18 cellular contexts compared by ENCODE assay signal in the genomic region with DNA sequence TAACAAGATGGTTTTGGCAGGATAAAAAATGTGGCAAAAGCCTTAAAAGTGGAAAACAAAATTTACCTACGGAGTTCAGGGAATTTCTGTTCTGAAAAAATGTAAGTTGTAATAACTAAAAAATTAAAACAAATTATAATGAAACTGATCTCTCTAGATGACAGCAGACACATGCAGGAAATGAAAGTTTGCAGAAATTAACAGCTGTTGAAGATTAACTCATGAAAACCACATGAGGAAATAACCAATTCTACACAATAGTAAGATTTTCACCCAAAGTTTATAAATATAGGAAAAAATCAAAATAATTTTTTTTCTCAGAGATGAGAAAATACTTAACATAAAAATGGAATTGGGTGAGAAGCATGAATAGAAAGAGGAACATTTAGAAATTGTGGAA. TPM values are rescaled to one million over a fixed set of nuclear protein-coding genes. Genes with fewer than 3 reads are reported as not detected.
DNase-seq lines count a peak whose midpoint lies in the region; ATAC-seq, FAIRE-seq and TF ChIP-seq lines count a peak whose summit lies in the region.
"Had no signal": no experiment of that assay in that cellular context is flagged by ENCODE, and none has a peak within 500 bp of the region (broad histone marks: within the 10 kb centered on the region; RNA-seq: fewer than 3 reads in every experiment).

No MANE protein-coding gene starts in this region.

- no peak for TF ChIP-seq CTCF in pancreas (IDR thresholded peaks at IDR 0.05)

- no peak for DNase-seq in pancreas
- DNase-seq in caudate nucleus (lab: John Stamatoyannopoulos, UW) = no peak
- DNase-seq: CD4-positive, CD25-positive, alpha-beta regulatory T cell; cortex of kidney; DMS53; head of caudate nucleus; KBM-7; NCI-H1048; NCI-H524; retina had no signal

- FAIRE-seq in pancreas (lab: Jason Lieb, UNC) = peak; percentile 17
- FAIRE-seq: TTC549 had no signal

- H3K27me3 ChIP-seq in pancreas = no peaks in the 10 kb centered on the region

- peaks cover 4 to 22% (median 20%) of the 10 kb centered on the region in 3 donors for H3K4me1 ChIP-seq in pancreas

- no peaks in the 10 kb centered on the region for H3K36me3 ChIP-seq in pancreas

- H3K9me3 ChIP-seq in pancreas = no peaks in the 10 kb centered on the region

- WGBS in pancreas, 2 donors = 61 to 70% methylated on average over 1 of the region's 1 CpG

- H3K27ac ChIP-seq in pancreas (peak overlapping the region in 2 of 4 donors; percentile 9 to 42), caudate nucleus (ENCODE audit: low read depth, low read length) (no peak overlapping the region)

- intact Hi-C loops in pancreas (cut with DNase I) = no loop called here

- no peak overlapping the region for H3K4me3 ChIP-seq in pancreas

- ATAC-seq in GM18907 (IDR thresholded peaks at IDR 0.05; ENCODE audit: unreplicated experiment) = peak; percentile 87
- ATAC-seq in HG02678 (IDR thresholded peaks at IDR 0.05; ENCODE audit: unreplicated experiment) = peak; percentile 80
- ATAC-seq in HG03439 (IDR thresholded peaks at IDR 0.05; ENCODE audit: unreplicated experiment) = peak; percentile 56
- ATAC-seq in pancreas = no peak
- ATAC-seq in GM21360 (IDR thresholded peaks at IDR 0.05; ENCODE audit: unreplicated experiment) = no peak
- ATAC-seq in GM18868 (IDR thresholded peaks at IDR 0.05; ENCODE audit: unreplicated experiment) = no peak

RNA-seq across cellular contexts. Expression of a gene that starts 47.5 kb away (rescaled TPM):
- 10 to 100 TPM in 4 of 6 donors, 1 to 10 TPM in 2; 6.0 to 55.5 (median 18.6) TPM for total RNA-seq in pancreas
- polyA plus RNA-seq in pancreas = 10 to 100 TPM in 1 of 2 donors, 1 to 10 TPM in 1; 4.1 to 40.6 TPM
- total RNA-seq: activated T-helper 1 cell treated with anti-CD3 and anti-CD28 coated beads, Interleukin-12 subunit alpha, Interleukin-12 subunit beta, Interleukin-2, Interleukin-4 antibody, amounts not matched to agents 30 ng/mL and 10 ng/mL and 1 ng/mL, durations not matched to agents 14 hours and 24 hours and 36 hours; CD4-positive, CD25-positive, alpha-beta regulatory T cell; temporal lobe had no signal
- polyA plus RNA-seq: CD4-positive, CD25-positive, alpha-beta regulatory T cell had no signal

Comparison
In these comparisons a context has a peak if more than half of its experiments do, and no peak if none do; other contexts are left out.
1. ATAC-seq: peak in GM18907 (single experiment), HG02678 (single experiment) and HG03439 (single experiment); none in pancreas (0 of 4), GM21360 (single experiment) and GM18868 (single experiment).